34 cellular contexts compared by ENCODE assay signal in the genomic region with DNA sequence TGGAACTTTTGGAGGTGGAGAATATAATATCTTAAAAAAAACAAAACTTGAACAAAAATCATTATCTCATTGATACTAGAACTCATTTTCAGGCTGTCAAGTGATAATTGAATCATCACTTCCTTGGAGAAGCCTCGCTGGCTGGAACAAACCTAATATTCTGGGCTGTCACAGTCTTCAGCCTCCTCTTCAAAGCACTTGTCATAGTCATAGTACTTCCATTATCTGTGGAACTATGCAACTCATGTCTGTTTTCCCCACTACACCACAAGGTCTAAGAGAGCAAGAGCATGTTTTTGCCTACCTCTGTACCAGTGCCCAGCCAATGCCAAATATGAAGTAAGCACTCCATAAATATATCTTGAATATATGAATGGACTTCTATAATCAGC.
"Had no signal": no experiment of that assay in that cellular context is flagged by ENCODE, and none has a peak within 500 bp of the region (broad histone marks: within the 10 kb centered on the region; RNA-seq: fewer than 3 reads in every experiment).

No MANE protein-coding gene starts in this region.

- H3K27ac ChIP-seq: adrenal gland, body of pancreas, breast epithelium, VCaP had no signal

- FAIRE-seq: astrocyte, TTC549 had no signal

- H3K36me3 ChIP-seq: adrenal gland, brain microvascular endothelial cell, breast epithelium had no signal

- H3K9me3 Mint-ChIP-seq: activated naive CD4-positive, alpha-beta T cell treated with anti-CD3 and anti-CD28 coated beads, Interleukin-2, amount 50 U/mL, for 24 hours; activated naive CD8-positive, alpha-beta T cell treated with anti-CD3 and anti-CD28 coated beads for 36 hours; activated T-cell treated with anti-CD3 and anti-CD28 coated beads, Interleukin-2, amount 50 U/mL, for 24 hours had no signal

- H3K4me1 ChIP-seq: adrenal gland, breast epithelium had no signal

- H3K27me3 ChIP-seq: adrenal gland, body of pancreas, brain microvascular endothelial cell, breast epithelium had no signal

- H3K9me3 ChIP-seq: adrenal gland, body of pancreas, breast epithelium had no signal

- DNase-seq: activated CD4-positive, alpha-beta memory T cell treated with anti-CD3 and anti-CD28 coated beads, Interleukin-2, amount 10 ng/mL, durations not matched to agents 7 days and 5 days; activated CD4-positive, alpha-beta T cell treated with anti-CD3 and anti-CD28 coated beads for 1 hour; activated CD4-positive, alpha-beta T cell treated with anti-CD3 and anti-CD28 coated beads for 4 hours; activated CD4-positive, alpha-beta T cell treated with anti-CD3 and anti-CD28 coated beads, Interleukin-2, amount 10 ng/mL, durations not matched to agents 7 days and 5 days; activated CD4-positive, alpha-beta T cell treated with anti-CD3 and anti-CD28 coated beads, Interleukin-2, amount 50 U/mL, for 48 hours; activated CD4-positive, CD25-positive, alpha-beta regulatory T cell; activated CD8-positive, alpha-beta memory T cell treated with anti-CD3 and anti-CD28 coated beads for 24 hours; activated CD8-positive, alpha-beta memory T cell treated with anti-CD3 and anti-CD28 coated beads, Interleukin-2, amount 10 ng/mL, durations not matched to agents 7 days and 5 days; activated CD8-positive, alpha-beta memory T cell treated with anti-CD3 and anti-CD28 coated beads, Interleukin-2, amount 50 U/mL, for 48 hours; activated CD8-positive, alpha-beta T cell treated with anti-CD3 and anti-CD28 coated beads, Interleukin-2, amount 10 ng/mL, durations not matched to agents 7 days and 5 days; activated effector memory CD4-positive, alpha-beta T cell treated with anti-CD3 and anti-CD28 coated beads, Interleukin-2, amount 50 U/mL, for 16 hours; activated gamma-delta T cell treated with Interleukin-2 at 50 U/mL for 16 hours; activated naive CD4-positive, alpha-beta T cell; activated naive CD4-positive, alpha-beta T cell treated with anti-CD3 and anti-CD28 coated beads, Interleukin-2, amount 10 ng/mL, durations not matched to agents 7 days and 5 days; activated naive CD8-positive, alpha-beta T cell treated with anti-CD3 and anti-CD28 coated beads for 36 hours; activated T-cell treated with anti-CD3 and anti-CD28 coated beads, Interleukin-2, amount 50 U/mL, for 24 hours; adrenal gland; amniotic stem cell; aorta; body of pancreas; brain microvascular endothelial cell; central memory CD4-positive, alpha-beta T cell; SW 1271; T-helper 1 cell; T-helper 2 cell; T-helper 9 cell had no signal

- H3K27me3 Mint-ChIP-seq: activated naive CD4-positive, alpha-beta T cell treated with anti-CD3 and anti-CD28 coated beads, Interleukin-2, amount 50 U/mL, for 24 hours; activated naive CD8-positive, alpha-beta T cell treated with anti-CD3 and anti-CD28 coated beads for 36 hours; activated T-cell treated with anti-CD3 and anti-CD28 coated beads, Interleukin-2, amount 50 U/mL, for 24 hours had no signal

- H3K4me3 ChIP-seq: adrenal gland, body of pancreas, breast epithelium had no signal

- H3K36me3 Mint-ChIP-seq: activated CD8-positive, alpha-beta memory T cell treated with anti-CD3 and anti-CD28 coated beads, Interleukin-2, amount 10 ng/mL, durations not matched to agents 7 days and 5 days; activated naive CD4-positive, alpha-beta T cell treated with anti-CD3 and anti-CD28 coated beads, Interleukin-2, amount 50 U/mL, for 24 hours; activated naive CD8-positive, alpha-beta T cell treated with anti-CD3 and anti-CD28 coated beads for 36 hours had no signal

- ATAC-seq: activated CD4-positive, CD25-positive, alpha-beta regulatory T cell treated with anti-CD3 and anti-CD28 coated beads, Interleukin-2, amount 50 U/mL, for 24 hours; activated CD8-positive, alpha-beta memory T cell treated with anti-CD3 and anti-CD28 coated beads, Interleukin-2, amount 10 ng/mL, durations not matched to agents 7 days and 5 days; activated CD8-positive, alpha-beta T cell treated with anti-CD3 and anti-CD28 coated beads, Interleukin-2, amount 10 ng/mL, durations not matched to agents 7 days and 5 days; body of pancreas had no signal

- H3K4me3 Mint-ChIP-seq: activated CD4-positive, alpha-beta memory T cell treated with anti-CD3 and anti-CD28 coated beads, Interleukin-2, amount 10 ng/mL, durations not matched to agents 7 days and 5 days; activated CD4-positive, alpha-beta T cell treated with anti-CD3 and anti-CD28 coated beads, Interleukin-2, amount 10 ng/mL, durations not matched to agents 7 days and 5 days; activated CD8-positive, alpha-beta memory T cell treated with anti-CD3 and anti-CD28 coated beads, Interleukin-2, amount 10 ng/mL, durations not matched to agents 7 days and 5 days; activated CD8-positive, alpha-beta T cell treated with anti-CD3 and anti-CD28 coated beads, Interleukin-2, amount 10 ng/mL, durations not matched to agents 7 days and 5 days; activated naive CD4-positive, alpha-beta T cell treated with anti-CD3 and anti-CD28 coated beads, Interleukin-2, amount 10 ng/mL, durations not matched to agents 7 days and 5 days; activated naive CD4-positive, alpha-beta T cell treated with anti-CD3 and anti-CD28 coated beads, Interleukin-2, amount 50 U/mL, for 24 hours; activated naive CD8-positive, alpha-beta T cell treated with anti-CD3 and anti-CD28 coated beads for 36 hours; activated T-cell treated with anti-CD3 and anti-CD28 coated beads, Interleukin-2, amount 50 U/mL, for 24 hours; T-helper 1 cell treated with Interleukin-12 subunit alpha and Interleukin-12 subunit beta and Interleukin-4 antibody, amounts not matched to agents 30 μg/mL and 1 μg/mL, for 36 hours; T-helper 2 cell treated with Interferon-gamma antibody and Interleukin-4, amounts not matched to agents 5 μg/mL and 100 μg/mL, for 36 hours had no signal

- H3K27ac Mint-ChIP-seq: activated CD8-positive, alpha-beta memory T cell treated with anti-CD3 and anti-CD28 coated beads, Interleukin-2, amount 10 ng/mL, durations not matched to agents 7 days and 5 days; activated CD8-positive, alpha-beta T cell treated with anti-CD3 and anti-CD28 coated beads, Interleukin-2, amount 10 ng/mL, durations not matched to agents 7 days and 5 days; T-helper 1 cell treated with Interleukin-12 subunit alpha and Interleukin-12 subunit beta and Interleukin-4 antibody, amounts not matched to agents 30 μg/mL and 1 μg/mL, for 36 hours; T-helper 2 cell treated with Interferon-gamma antibody and Interleukin-4, amounts not matched to agents 5 μg/mL and 100 μg/mL, for 36 hours had no signal
